In the genomic region with DNA sequence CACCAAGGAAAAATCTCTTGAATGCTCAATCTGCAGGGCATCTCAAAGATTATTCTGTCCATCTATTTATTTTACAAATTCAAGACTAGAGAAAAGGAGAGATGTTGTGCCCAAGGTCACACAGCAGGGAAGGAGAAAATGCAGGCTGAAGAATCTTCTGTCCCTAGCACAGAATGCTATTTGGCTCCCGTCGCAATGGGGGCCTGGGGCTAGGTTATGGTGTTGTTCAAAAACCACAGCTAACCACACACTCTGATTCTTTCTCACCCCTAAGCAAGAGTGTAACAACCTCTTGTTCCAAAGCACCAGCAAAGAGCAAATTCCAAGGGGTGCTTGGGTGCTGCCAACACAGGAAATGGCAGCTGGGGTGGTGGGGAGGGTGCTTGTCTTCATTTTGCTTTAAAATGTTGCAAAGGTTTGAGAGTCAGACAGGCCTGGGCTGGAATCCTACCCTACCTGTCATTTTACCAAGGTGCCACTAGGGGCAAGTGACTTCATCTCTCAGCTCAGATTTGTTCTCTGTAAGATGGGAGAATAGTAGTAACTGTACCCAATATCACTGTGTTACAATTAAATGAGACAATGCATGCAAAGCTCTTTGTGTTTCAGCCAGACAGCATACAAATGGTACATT, we compare ENCODE assay signal across 8 cellular contexts.
DNase-seq lines count a peak whose midpoint lies in the region; ATAC-seq lines count a peak whose summit lies in the region.

No MANE protein-coding gene starts in this region.

- no peak overlapping the region for H3K4me3 ChIP-seq in SJSA1

- no peaks in the 10 kb centered on the region for H3K36me3 ChIP-seq in SJSA1

- H3K27ac ChIP-seq in SJSA1: peak overlapping the region; percentile 56

- ATAC-seq in GM18508 (IDR thresholded peaks at IDR 0.05; ENCODE audit: insufficient read depth, unreplicated experiment) (peak; percentile 69), HG02938 (IDR thresholded peaks at IDR 0.05; ENCODE audit: unreplicated experiment) (peak; percentile 73)

- H3K27me3 ChIP-seq in SJSA1 (replicated peaks): no peaks in the 10 kb centered on the region

- DNase-seq in 8988T (peak; percentile 14), SJSA1 (ENCODE audit: low read depth in 1 of 2, low spot score in 2 of 2) (peak in 1 of 2 experiments; percentile 32), iPS-NIHi11 (ENCODE audit: low spot score) (peak; percentile 63), KG1 (lab: John Stamatoyannopoulos, UW) (no peak), HK-2 (ENCODE audit: unreplicated experiment) (no peak), NCI-H1092 treated with DMSO at 0.1 percent for 48 hours (lab: John Stamatoyannopoulos, UW) (no peak)

- peaks cover 53% of the 10 kb centered on the region for H3K4me1 ChIP-seq in SJSA1 (replicated peaks)

- no peaks in the 10 kb centered on the region for H3K9me3 ChIP-seq in SJSA1 (replicated peaks)

Comparison
In these comparisons a context has a peak if more than half of its experiments do, and no peak if none do; other contexts are left out.
1. DNase-seq: peak in 8988T (single experiment) and iPS-NIHi11 (single experiment); none in KG1 (single experiment), HK-2 (single experiment) and NCI-H1092 treated with DMSO at 0.1 percent for 48 hours (single experiment).